ENCODE assay signal across 8 cellular contexts in genomic region chr6:106525111-106525884, GRCh38.
DNase-seq lines count a peak whose midpoint lies in the region; ATAC-seq and TF ChIP-seq lines count a peak whose summit lies in the region.

No MANE protein-coding gene starts in this region.

- no peaks in the 10 kb centered on the region for H3K27me3 Mint-ChIP-seq in CD8-positive, alpha-beta memory T cell
- H3K27me3 Mint-ChIP-seq in dendritic cell treated with granulocyte-macrophage colony-stimulating factor and Interleukin-4, amounts not matched to agents 40 ng/mL and 50 ng/mL, for 4 days: no peaks in the 10 kb centered on the region

- intact Hi-C loops in dendritic cell treated with granulocyte-macrophage colony-stimulating factor and Interleukin-4, amounts not matched to agents 40 ng/mL and 50 ng/mL, for 4 days (cut with micrococcal nuclease): no loop called here

- H3K27ac ChIP-seq in CD8-positive, alpha-beta memory T cell (ENCODE audit: low read depth, low read length): no peak overlapping the region
- peak overlapping the region; percentile 9 for H3K27ac ChIP-seq in HL-60 (replicated peaks)
- H3K27ac ChIP-seq in thymus (ENCODE audit: low read depth): peak overlapping the region; percentile 76

- peak overlapping the region; percentile 82 to 99 (median 96) for H3K27ac Mint-ChIP-seq in CD8-positive, alpha-beta memory T cell
- peak overlapping the region; percentile 53 for H3K27ac Mint-ChIP-seq in dendritic cell treated with granulocyte-macrophage colony-stimulating factor and Interleukin-4, amounts not matched to agents 40 ng/mL and 50 ng/mL, for 4 days

- no peaks in the 10 kb centered on the region for H3K9me3 ChIP-seq in CD8-positive, alpha-beta memory T cell (ENCODE audit: low read length)
- H3K9me3 ChIP-seq in thymus (ENCODE audit: control insufficient read depth): no peaks in the 10 kb centered on the region
- H3K9me3 ChIP-seq in HAP-1: no peaks in the 10 kb centered on the region

- DNase-seq in CD8-positive, alpha-beta memory T cell: peak in 2 of 5 donors; percentile 47 to 53
- no peak for DNase-seq in HL-60 (ENCODE audit: low read depth in 1 of 2, low spot score in 1 of 2)
- no peak for DNase-seq in HAP-1 (ENCODE audit: low spot score in 2 of 2)
- no peak for DNase-seq in SIG-M5 treated with dmso at 0.1 percent for 504 hours (lab: John Stamatoyannopoulos, UW; ENCODE audit: unreplicated experiment)
- no peak for DNase-seq in DMS79 (lab: John Stamatoyannopoulos, UW)

- POLR2A ChIA-PET in CD8-positive, alpha-beta memory T cell (lab: Charles Lee): interaction anchor here (1.2 to 4.3 kb wide), 3 partner anchors 9 to 14 kb away, joined by 3 to 36 read pairs (median 6); no protein-coding TSS in a partner anchor

- peaks cover 52 to 88% (median 82%) of the 10 kb centered on the region in 3 donors for H3K4me1 Mint-ChIP-seq in CD8-positive, alpha-beta memory T cell
- peaks cover 60% of the 10 kb centered on the region for H3K4me1 Mint-ChIP-seq in dendritic cell treated with granulocyte-macrophage colony-stimulating factor and Interleukin-4, amounts not matched to agents 40 ng/mL and 50 ng/mL, for 4 days (ENCODE audit: low read depth)

- H3K9me3 Mint-ChIP-seq in CD8-positive, alpha-beta memory T cell: no peaks in the 10 kb centered on the region
- no peaks in the 10 kb centered on the region for H3K9me3 Mint-ChIP-seq in dendritic cell treated with granulocyte-macrophage colony-stimulating factor and Interleukin-4, amounts not matched to agents 40 ng/mL and 50 ng/mL, for 4 days

- peak overlapping the region; percentile 51 for H3K4me3 ChIP-seq in CD8-positive, alpha-beta memory T cell (ENCODE audit: low read length)
- H3K4me3 ChIP-seq in HL-60 (replicated peaks; ENCODE audit: insufficient read depth, low read length) (no peak overlapping the region), thymus (ENCODE audit: low read length) (peak overlapping the region; percentile 56), HAP-1 (no peak overlapping the region)

- H3K36me3 ChIP-seq in CD8-positive, alpha-beta memory T cell (ENCODE audit: insufficient read depth, low read length): peaks cover 23% of the 10 kb centered on the region
- no peaks in the 10 kb centered on the region for H3K36me3 ChIP-seq in thymus (ENCODE audit: control insufficient read depth, insufficient read depth)
- no peaks in the 10 kb centered on the region for H3K36me3 ChIP-seq in HAP-1 (replicated peaks)

- H3K27me3 ChIP-seq in CD8-positive, alpha-beta memory T cell (ENCODE audit: insufficient read depth, low read length, poor library complexity, severe bottlenecking): no peaks in the 10 kb centered on the region
- H3K27me3 ChIP-seq in HL-60 (ENCODE audit: insufficient read depth, poor library complexity, severe bottlenecking) (no peaks in the 10 kb centered on the region), thymus (ENCODE audit: control insufficient read depth, insufficient read depth) (no peaks in the 10 kb centered on the region), HAP-1 (ENCODE audit: low read depth) (no peaks in the 10 kb centered on the region)

- peaks cover 0 to 61% (median 16%) of the 10 kb centered on the region in 3 donors for H3K36me3 Mint-ChIP-seq in CD8-positive, alpha-beta memory T cell
- H3K36me3 Mint-ChIP-seq in dendritic cell treated with granulocyte-macrophage colony-stimulating factor and Interleukin-4, amounts not matched to agents 40 ng/mL and 50 ng/mL, for 4 days (ENCODE audit: low read depth): peaks cover 77% of the 10 kb centered on the region

- peak overlapping the region; percentile 90 to 95 (median 93) for H3K4me3 Mint-ChIP-seq in CD8-positive, alpha-beta memory T cell
- H3K4me3 Mint-ChIP-seq in dendritic cell treated with granulocyte-macrophage colony-stimulating factor and Interleukin-4, amounts not matched to agents 40 ng/mL and 50 ng/mL, for 4 days: peak overlapping the region; percentile 26

- peak; percentile 48 for ATAC-seq in GM21390 (IDR thresholded peaks at IDR 0.05; ENCODE audit: unreplicated experiment)

- in situ Hi-C loops in HAP-1 (cut with MboI; ENCODE audit: low sequenced_read_pairs): no loop called here

- WGBS in thymus: 21% methylated on average over 7 of the region's 7 CpGs

- CTCF ChIA-PET in CD8-positive, alpha-beta memory T cell (lab: Charles Lee): interaction anchor here (0.8 to 9.1 kb wide), 4 partner anchors 14 to 41 kb away, joined by 3 to 147 read pairs (median 5); no protein-coding TSS in a partner anchor

- H3K4me1 ChIP-seq in CD8-positive, alpha-beta memory T cell (ENCODE audit: insufficient read depth, low read length): peaks cover 17% of the 10 kb centered on the region
- H3K4me1 ChIP-seq in thymus (ENCODE audit: control insufficient read depth, insufficient read depth, low read length) (peaks cover 4% of the 10 kb centered on the region), HAP-1 (peaks cover 4% of the 10 kb centered on the region)

- no peak for TF ChIP-seq CTCF in HL-60 (IDR thresholded peaks at IDR 0.05; ENCODE audit: insufficient read depth, low read length)

Comparison
In these comparisons a context has a peak if more than half of its experiments do, and no peak if none do; other contexts are left out.
1. H3K4me3 ChIP-seq: peak in CD8-positive, alpha-beta memory T cell (single experiment) and thymus (single experiment); none in HL-60 (single experiment) and HAP-1 (single experiment).